Comparison of ENCODE assay signal across 8 cellular contexts in genomic region chrX:15493118-15494082, GRCh38. TPM values are rescaled to one million over a fixed set of nuclear protein-coding genes. Genes with fewer than 3 reads are reported as not detected.
DNase-seq lines count a peak whose midpoint lies in the region; ATAC-seq and TF ChIP-seq lines count a peak whose summit lies in the region.

Gene PIR, minus strand, starts transcription at chrX:15493333. Its CDS starts 2,076 bp downstream, at chrX:15491257.

- peaks cover 5% of the 10 kb centered on the region; the same call in 1 of the 2 replicates for H3K36me3 ChIP-seq in PC-9 (ENCODE audit: low read depth)

- POLR2A ChIA-PET in PC-9 (lab: Charles Lee; ENCODE audit: unreplicated experiment) = interaction anchor here (0.6 kb wide), 1 partner anchor 193 kb away, joined by 3 read pairs; no protein-coding TSS in a partner anchor
- POLR2A ChIA-PET in naive thymus-derived CD8-positive, alpha-beta T cell (lab: Charles Lee) = no interaction called here

- peak within 1 kb of the TSS; percentile 79 for H2AFZ ChIP-seq in PC-9

- H3K79me2 ChIP-seq in PC-9 (ENCODE audit: low read depth) = peaks cover 28% of the 10 kb centered on the region

- no peaks in the 10 kb centered on the region for H3K9me2 ChIP-seq in PC-9 (ENCODE audit: insufficient read depth)

- H3F3A ChIP-seq in PC-9 (ENCODE audit: insufficient read depth, low read depth) = no peaks in the 10 kb centered on the region

- H3K27me3 ChIP-seq in PC-9 (ENCODE audit: insufficient read depth, low read depth) = no peaks in the 10 kb centered on the region

- TF ChIP-seq CTCF in PC-9 (conservative IDR thresholded peaks at IDR 0.05) = peak; percentile 40; the same call in 1 of the 2 replicates
- TF ChIP-seq CTCF in fibroblast of pulmonary artery (IDR thresholded peaks at IDR 0.05; ENCODE audit: low read length, missing control alignments) = peak; percentile 41

- H3K4me1 Mint-ChIP-seq in naive thymus-derived CD8-positive, alpha-beta T cell = peaks cover 7 to 19% (median 9%) of the 10 kb centered on the region in 4 donors
- peaks cover 15% of the 10 kb centered on the region for H3K4me1 Mint-ChIP-seq in stimulated activated naive CD8-positive, alpha-beta T cell treated with anti-CD3 and anti-CD28 coated beads, Interleukin-15, amount 100 ng/mL, for 72 hours

- TSS peak; percentile 99 for BruUV-seq in PC-9 (replicated peaks; lab: Mats Ljungman, UMichigan)

- H3K4me3 Mint-ChIP-seq in naive thymus-derived CD8-positive, alpha-beta T cell = peak within 1 kb of the TSS; percentile 71 to 84 (median 78)
- H3K4me3 Mint-ChIP-seq in stimulated activated naive CD8-positive, alpha-beta T cell treated with anti-CD3 and anti-CD28 coated beads, Interleukin-15, amount 100 ng/mL, for 72 hours = peak within 1 kb of the TSS; percentile 84 to 86

- intact Hi-C loops in PC-9 (cut with micrococcal nuclease; ENCODE audit: unreplicated experiment) = loop anchor here (1.0 to 2.0 kb wide), 2 partner anchors 19 to 182 kb away; no protein-coding TSS in a partner anchor

- no peaks in the 10 kb centered on the region for H3K36me3 Mint-ChIP-seq in naive thymus-derived CD8-positive, alpha-beta T cell

- H3K9me3 Mint-ChIP-seq in naive thymus-derived CD8-positive, alpha-beta T cell = no peaks in the 10 kb centered on the region
- no peaks in the 10 kb centered on the region for H3K9me3 Mint-ChIP-seq in stimulated activated naive CD8-positive, alpha-beta T cell treated with anti-CD3 and anti-CD28 coated beads, Interleukin-15, amount 100 ng/mL, for 72 hours

- peak; percentile 54 for DNase-seq in DMS79 (lab: John Stamatoyannopoulos, UW)
- peak; percentile 45 for DNase-seq in HuH-7.5 (ENCODE audit: low spot score)
- peak; percentile 82 to 94 for DNase-seq in PC-9
- DNase-seq in activated T-helper 1 cell treated with anti-CD3 and anti-CD28 coated beads, Interleukin-2, amount 50 U/mL, for 16 hours (ENCODE audit: low read depth in 1 of 2, low spot score in 1 of 2) = peak; percentile 3 to 25
- DNase-seq in fibroblast of pulmonary artery (ENCODE audit: low read depth) = peak; percentile 83
- DNase-seq in naive thymus-derived CD8-positive, alpha-beta T cell = peak in 9 of 10 donors; percentile 0 to 26 (median 10)
- DNase-seq in stimulated activated naive CD8-positive, alpha-beta T cell treated with anti-CD3 and anti-CD28 coated beads, Interleukin-15, amount 100 ng/mL, for 72 hours = peak; percentile 13 to 41

- H3K27ac Mint-ChIP-seq in naive thymus-derived CD8-positive, alpha-beta T cell = no peak within 1 kb of the TSS
- H3K27ac Mint-ChIP-seq in stimulated activated naive CD8-positive, alpha-beta T cell treated with anti-CD3 and anti-CD28 coated beads, Interleukin-15, amount 100 ng/mL, for 72 hours = peak within 1 kb of the TSS; percentile 54 to 58

- peaks cover 23% of the 10 kb centered on the region for H3K4me1 ChIP-seq in PC-9 (replicated peaks; ENCODE audit: insufficient read depth)

- peaks cover 5 to 10% (median 9%) of the 10 kb centered on the region in 5 donors for H3K27me3 Mint-ChIP-seq in naive thymus-derived CD8-positive, alpha-beta T cell
- H3K27me3 Mint-ChIP-seq in stimulated activated naive CD8-positive, alpha-beta T cell treated with anti-CD3 and anti-CD28 coated beads, Interleukin-15, amount 100 ng/mL, for 72 hours = peaks cover 8% of the 10 kb centered on the region

- CTCF ChIA-PET in PC-9 (lab: Charles Lee) = interaction anchor here (0.5 to 1.0 kb wide), 3 partner anchors 8 to 314 kb away, joined by 3 read pairs; no protein-coding TSS in a partner anchor

- no peaks in the 10 kb centered on the region for H4K20me1 ChIP-seq in PC-9 (ENCODE audit: insufficient read depth)

- peak; percentile 95 for ATAC-seq in GM21576 (IDR thresholded peaks at IDR 0.05; ENCODE audit: unreplicated experiment)
- ATAC-seq in naive thymus-derived CD8-positive, alpha-beta T cell = peak; percentile 81 to 85
- peak; percentile 93 for ATAC-seq in stimulated activated naive CD8-positive, alpha-beta T cell treated with anti-CD3 and anti-CD28 coated beads, Interleukin-15, amount 100 ng/mL, for 72 hours

- H3K27ac ChIP-seq in PC-9 = peak within 1 kb of the TSS; percentile 94

- no peaks in the 10 kb centered on the region for H3K9me3 ChIP-seq in PC-9 (ENCODE audit: insufficient read depth, low read depth)

- H3K4me3 ChIP-seq in PC-9 (peak within 1 kb of the TSS; percentile 86), fibroblast of pulmonary artery (replicated peaks; ENCODE audit: low read depth, low read length) (peak within 1 kb of the TSS; percentile 67)

- H3K4me2 ChIP-seq in PC-9 = peak within 1 kb of the TSS; percentile 98

RNA-seq across cellular contexts. Expression of gene PIR, which starts in this region (rescaled TPM):
- total RNA-seq in PC-9 (2021) = 177 and 197 TPM in 2 replicates
- under 1 TPM; 0.36 to 0.78 TPM for total RNA-seq in naive thymus-derived CD8-positive, alpha-beta T cell
- not detected for polyA plus RNA-seq in naive thymus-derived CD8-positive, alpha-beta T cell

Comparison
In these comparisons a context has a peak if more than half of its experiments do, and no peak if none do; other contexts are left out.
1. Peak in every context shown above with its lines: DNase-seq, ATAC-seq, H3K4me3 ChIP-seq and H3K27ac ChIP-seq.
2. RNA of gene PIR (total RNA-seq): 177 to 197 TPM in PC-9; 0.36 to 0.78 TPM in naive thymus-derived CD8-positive, alpha-beta T cell; every median in the first group is over 10 times any median in the second.
3. Peak in DNase-seq and ATAC-seq in naive thymus-derived CD8-positive, alpha-beta T cell; RNA of the gene not detected or under 1 TPM.
4. DNase-seq: peak in every context shown above with its lines; median percentile 88 in PC-9; 83 in fibroblast of pulmonary artery; 54 in DMS79; 45 in HuH-7.5; 27 in stimulated activated naive CD8-positive, alpha-beta T cell treated with anti-CD3 and anti-CD28 coated beads, Interleukin-15, amount 100 ng/mL, for 72 hours; 14 in activated T-helper 1 cell treated with anti-CD3 and anti-CD28 coated beads, Interleukin-2, amount 50 U/mL, for 16 hours; 10 in naive thymus-derived CD8-positive, alpha-beta T cell.
5. H3K27ac Mint-ChIP-seq: peak in stimulated activated naive CD8-positive, alpha-beta T cell treated with anti-CD3 and anti-CD28 coated beads, Interleukin-15, amount 100 ng/mL, for 72 hours (2 of 2); none in naive thymus-derived CD8-positive, alpha-beta T cell (0 of 10).